ENCODE assay signal across 32 cellular contexts in the genomic region with DNA sequence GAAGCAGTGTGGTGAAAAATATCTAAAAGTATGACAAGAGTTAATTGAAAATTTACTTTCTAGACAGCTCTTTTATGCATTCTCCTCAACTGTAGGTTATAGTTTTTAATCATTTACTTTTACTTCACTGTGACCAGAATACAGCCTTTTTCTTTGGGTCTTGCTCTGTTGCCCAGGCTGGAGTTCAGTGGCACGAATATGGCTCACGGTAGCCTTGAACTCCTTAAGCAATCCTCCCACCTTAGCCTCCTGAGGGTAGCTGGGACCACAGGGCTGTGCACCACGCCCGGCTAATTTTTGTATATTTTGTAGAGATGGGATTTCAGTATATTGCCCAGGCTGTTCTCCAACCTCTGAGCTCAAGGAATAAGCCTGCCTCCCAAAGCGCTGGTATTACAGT.
"Had no signal": no experiment of that assay in that cellular context is flagged by ENCODE, and none has a peak within 500 bp of the region (broad histone marks: within the 10 kb centered on the region; RNA-seq: fewer than 3 reads in every experiment).

No MANE protein-coding gene starts in this region.

- H3K27me3 ChIP-seq: adrenal gland, ascending aorta, dorsolateral prefrontal cortex, gastrocnemius medialis, testis, transverse colon had no signal

- H3K36me3 ChIP-seq: adrenal gland, ascending aorta, gastrocnemius medialis, transverse colon had no signal

- H3K27me3 Mint-ChIP-seq: activated naive CD8-positive, alpha-beta T cell treated with anti-CD3 and anti-CD28 coated beads for 36 hours; brain; naive B cell had no signal

- H3K4me3 Mint-ChIP-seq: activated naive CD8-positive, alpha-beta T cell treated with anti-CD3 and anti-CD28 coated beads for 36 hours; activated T-cell treated with anti-CD3 and anti-CD28 coated beads, Interleukin-2, amount 50 U/mL, for 72 hours; mesothelial cell of epicardium; naive B cell; T-helper 2 cell treated with Interferon-gamma antibody and Interleukin-4, amounts not matched to agents 5 μg/mL and 100 μg/mL, for 36 hours had no signal

- DNase-seq: activated CD4-positive, alpha-beta T cell treated with anti-CD3 and anti-CD28 coated beads for 4 hours; activated CD4-positive, alpha-beta T cell treated with anti-CD3 and anti-CD28 coated beads, Interleukin-2, amount 50 U/mL, for 4 hours; activated CD4-positive, CD25-positive, alpha-beta regulatory T cell; activated effector memory CD4-positive, alpha-beta T cell treated with Interleukin-2 at 50 U/mL for 16 hours; activated naive CD4-positive, alpha-beta T cell treated with Interleukin-2 at 50 U/mL for 16 hours; activated naive CD8-positive, alpha-beta T cell treated with anti-CD3 and anti-CD28 coated beads for 36 hours; activated T-cell treated with anti-CD3 and anti-CD28 coated beads for 4 hours; activated T-cell treated with anti-CD3 and anti-CD28 coated beads, Interleukin-2, amount 50 U/mL, for 72 hours; adrenal gland; dorsolateral prefrontal cortex; effector memory CD4-positive, alpha-beta T cell; erythroblast; gastrocnemius medialis; glutamatergic neuron; islet precursor cell; left cardiac atrium; left ventricle myocardium superior; naive B cell; nucleus accumbens; right cardiac atrium; stimulated activated CD4-positive, alpha-beta T cell treated with anti-CD3 and anti-CD28 coated beads, Interleukin-4, amount 100 ng/mL, for 1 hour; stimulated activated naive CD8-positive, alpha-beta T cell treated with anti-CD3 and anti-CD28 coated beads, Interleukin-15, Interleukin-2, amounts not matched to agents 100 U/mL and 50 U/mL, for 24 hours; T-helper 1 cell; testis; transverse colon had no signal

- H3K9ac ChIP-seq: parathyroid adenoma had no signal

- H3K27ac Mint-ChIP-seq: activated naive CD8-positive, alpha-beta T cell treated with anti-CD3 and anti-CD28 coated beads for 36 hours; brain; mesothelial cell of epicardium; T-helper 2 cell treated with Interferon-gamma antibody and Interleukin-4, amounts not matched to agents 5 μg/mL and 100 μg/mL, for 36 hours had no signal

- H3K27ac ChIP-seq: adrenal gland, ascending aorta, coronary artery, dorsolateral prefrontal cortex, gastrocnemius medialis, parathyroid adenoma, testis, transverse colon had no signal

- FAIRE-seq: urothelium cell line had no signal

- ATAC-seq: activated T-cell treated with anti-CD3 and anti-CD28 coated beads, Interleukin-2, amount 50 U/mL, for 72 hours; gastrocnemius medialis; left cardiac atrium; left ventricle myocardium superior; right cardiac atrium; stimulated activated naive CD8-positive, alpha-beta T cell treated with anti-CD3 and anti-CD28 coated beads, Interleukin-15, Interleukin-2, amounts not matched to agents 100 U/mL and 50 U/mL, for 24 hours had no signal

- H3K4me3 ChIP-seq: adrenal gland, ascending aorta, coronary artery, dorsolateral prefrontal cortex, gastrocnemius medialis, testis, transverse colon had no signal

- H2AFZ ChIP-seq: parathyroid adenoma had no signal

- H3K9me3 ChIP-seq: adrenal gland, ascending aorta, gastrocnemius medialis, testis, transverse colon had no signal

- H3K9me3 Mint-ChIP-seq: activated T-cell treated with anti-CD3 and anti-CD28 coated beads, Interleukin-2, amount 50 U/mL, for 72 hours; brain; mesothelial cell of epicardium; naive B cell had no signal
